ENCODE assay signal across 13 cellular contexts in the genomic region with DNA sequence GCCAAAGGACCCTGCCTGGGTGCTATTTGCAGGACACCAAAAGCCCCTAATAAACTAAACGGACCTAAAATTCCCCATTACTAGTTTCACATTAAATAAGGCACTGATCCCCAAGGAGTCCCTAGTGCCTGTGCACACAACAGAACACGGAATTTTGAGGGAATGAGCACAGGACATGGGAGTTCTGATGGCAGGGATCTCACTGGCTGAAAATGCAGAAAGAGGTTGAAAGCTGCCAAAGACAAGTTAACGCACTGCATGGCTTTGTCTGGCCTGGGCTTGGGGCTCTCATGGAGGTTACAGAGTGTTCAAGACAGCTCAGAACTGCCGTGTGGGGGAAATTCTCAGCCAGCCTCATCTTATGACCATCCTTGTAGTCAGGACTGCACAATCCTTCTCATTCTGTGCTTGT. TPM values are rescaled to one million over a fixed set of nuclear protein-coding genes. Genes with fewer than 3 reads are reported as not detected.
DNase-seq lines count a peak whose midpoint lies in the region; ATAC-seq and TF ChIP-seq lines count a peak whose summit lies in the region.
"Had no signal": no experiment of that assay in that cellular context is flagged by ENCODE, and none has a peak within 500 bp of the region (broad histone marks: within the 10 kb centered on the region; RNA-seq: fewer than 3 reads in every experiment).

No MANE protein-coding gene starts in this region.

- no peaks in the 10 kb centered on the region for H3K36me3 ChIP-seq in Loucy (ENCODE audit: insufficient read depth, low read length)
- no peaks in the 10 kb centered on the region for H3K36me3 ChIP-seq in PC-3 (ENCODE audit: low read depth, low read length)
- no peaks in the 10 kb centered on the region for H3K36me3 ChIP-seq in esophagus squamous epithelium
- H3K36me3 ChIP-seq: neutrophil, tibial nerve had no signal

- no peak for TF ChIP-seq POLR2A in esophagus squamous epithelium (IDR thresholded peaks at IDR 0.05)

- H3K4me1 Mint-ChIP-seq in endothelial cell (ENCODE audit: unreplicated experiment): peaks cover 14% of the 10 kb centered on the region

- H3K9ac ChIP-seq in Loucy (ENCODE audit: low read depth, low read length, poor library complexity, severe bottlenecking) (no peak overlapping the region), PC-3 (ENCODE audit: low read length) (no peak overlapping the region)

- ATAC-seq in GM19397 (IDR thresholded peaks at IDR 0.05; ENCODE audit: unreplicated experiment) (peak; percentile 43), HG02884 (IDR thresholded peaks at IDR 0.05; ENCODE audit: unreplicated experiment) (peak; percentile 51), PC-3 (no peak)

- CTCF ChIA-PET in PC-3 (lab: Charles Lee): no interaction called here

- TF ChIP-seq CTCF in GM12865 (IDR thresholded peaks at IDR 0.05; ENCODE audit: insufficient read depth, low read depth, low read length, missing control alignments) (no peak), Loucy (conservative IDR thresholded peaks at IDR 0.05; ENCODE audit: low read length) (no peak), endothelial cell (IDR thresholded peaks at IDR 0.05; ENCODE audit: unreplicated experiment) (no peak), PC-3 (conservative IDR thresholded peaks at IDR 0.05; ENCODE audit: low read depth, low read length) (no peak), esophagus squamous epithelium (IDR thresholded peaks at IDR 0.05) (no peak)

- 0 out of 2 replicates have a peak overlapping the region, but pooled peaks have one; percentile 14 for H2AFZ ChIP-seq in Loucy (ENCODE audit: low read length)
- no peak overlapping the region for H2AFZ ChIP-seq in PC-3 (ENCODE audit: low read length)

- BruUV-seq in PC-3 (replicated peaks; lab: Mats Ljungman, UMichigan): no TSS peak

- no peaks in the 10 kb centered on the region for H3K9me3 Mint-ChIP-seq in endothelial cell (ENCODE audit: unreplicated experiment)

- H3K4me1 ChIP-seq in Loucy (ENCODE audit: insufficient read depth, low read length, poor library complexity, severe bottlenecking) (no peaks in the 10 kb centered on the region), PC-3 (ENCODE audit: insufficient read depth, low read length) (no peaks in the 10 kb centered on the region), esophagus squamous epithelium (peaks cover 0 to 11% (median 0%) of the 10 kb centered on the region in 3 donors)

- H3K9me3 ChIP-seq in Loucy (ENCODE audit: insufficient read depth, low read depth, low read length): no peaks in the 10 kb centered on the region
- H3K9me3 ChIP-seq in PC-3 (ENCODE audit: low read length): no peaks in the 10 kb centered on the region
- H3K9me3 ChIP-seq in esophagus squamous epithelium: no peaks in the 10 kb centered on the region
- H3K9me3 ChIP-seq: neutrophil, tibial nerve had no signal

- WGBS in esophagus squamous epithelium, 2 donors: 79 to 84% methylated on average over 4 of the region's 4 CpGs

- no peaks in the 10 kb centered on the region for H4K20me1 ChIP-seq in Loucy (ENCODE audit: insufficient read depth, low read length, poor library complexity, severe bottlenecking)
- no peaks in the 10 kb centered on the region for H4K20me1 ChIP-seq in PC-3 (ENCODE audit: low read length)

- H3K27ac Mint-ChIP-seq in endothelial cell (ENCODE audit: unreplicated experiment): no peak overlapping the region

- intact Hi-C loops in PC-3 (cut with micrococcal nuclease) (no loop called here), esophagus squamous epithelium (cut with DNase I) (no loop called here)

- H3K27me3 ChIP-seq in Loucy (ENCODE audit: insufficient read depth, low read length, poor library complexity, severe bottlenecking): no peaks in the 10 kb centered on the region
- H3K27me3 ChIP-seq in PC-3 (ENCODE audit: low read length): no peaks in the 10 kb centered on the region
- H3K27me3 ChIP-seq in esophagus squamous epithelium: no peaks in the 10 kb centered on the region
- H3K27me3 ChIP-seq: neutrophil, tibial nerve had no signal

- POLR2A ChIA-PET in PC-3 (lab: Charles Lee; ENCODE audit: unreplicated experiment): no interaction called here

- DNase-seq in GM12865 (ENCODE audit: low read depth): peak; percentile 67
- no peak for DNase-seq in activated effector memory CD4-positive, alpha-beta T cell treated with Interleukin-2 at 50 U/mL for 16 hours
- DNase-seq in endothelial cell (ENCODE audit: low spot score): no peak
- no peak for DNase-seq in PC-3
- no peak for DNase-seq in esophagus squamous epithelium (lab: John Stamatoyannopoulos, UW)
- DNase-seq: NCI-H510A; stimulated activated CD4-positive, alpha-beta T cell treated with anti-CD3 and anti-CD28 coated beads, Interleukin-1b, Interleukin-23, amount 100 ng/mL, for 48 hours had no signal

- no peaks in the 10 kb centered on the region for H3K36me3 Mint-ChIP-seq in endothelial cell (ENCODE audit: low read depth, unreplicated experiment)
- H3K36me3 Mint-ChIP-seq: brain had no signal

- H3F3A ChIP-seq in Loucy (ENCODE audit: low read depth) (no peaks in the 10 kb centered on the region), PC-3 (ENCODE audit: low read length, unreplicated experiment) (no peaks in the 10 kb centered on the region)

- H3K4me2 ChIP-seq in Loucy (ENCODE audit: low read depth, low read length, poor library complexity, severe bottlenecking) (no peak overlapping the region), PC-3 (ENCODE audit: low read length) (no peak overlapping the region)

- H3K27ac ChIP-seq in PC-3 (ENCODE audit: low read length) (no peak overlapping the region), esophagus squamous epithelium (no peak overlapping the region)
- H3K27ac ChIP-seq: neutrophil, tibial nerve had no signal

- H3K27me3 Mint-ChIP-seq in endothelial cell (ENCODE audit: unreplicated experiment): no peaks in the 10 kb centered on the region
- H3K27me3 Mint-ChIP-seq: brain had no signal

- H3K4me3 Mint-ChIP-seq in endothelial cell (ENCODE audit: unreplicated experiment): no peak overlapping the region
- H3K4me3 Mint-ChIP-seq: brain had no signal

- no peaks in the 10 kb centered on the region for H3K9me2 ChIP-seq in Loucy (replicated peaks; ENCODE audit: low read depth, low read length)
- H3K9me2 ChIP-seq in PC-3 (replicated peaks; ENCODE audit: low read length): no peaks in the 10 kb centered on the region

- H3K79me2 ChIP-seq in Loucy (ENCODE audit: insufficient read depth, low read length) (no peaks in the 10 kb centered on the region), PC-3 (ENCODE audit: low read length) (no peaks in the 10 kb centered on the region)

- H3K4me3 ChIP-seq in GM12865 (ENCODE audit: low read depth, low read length) (peak overlapping the region; percentile 15), Loucy (ENCODE audit: low read length, poor library complexity, severe bottlenecking) (no peak overlapping the region), PC-3 (ENCODE audit: low read length) (no peak overlapping the region), esophagus squamous epithelium (no peak overlapping the region)
- H3K4me3 ChIP-seq: tibial nerve had no signal

RNA-seq across cellular contexts. Expression of gene ATP1B1, which starts 15.6 kb away (rescaled TPM):
- total RNA-seq in endothelial cell (ENCODE audit: unreplicated experiment) (6.0 TPM), PC-3 (2014; rRNA removed) (68.7 and 76.6 TPM in 2 replicates), esophagus squamous epithelium (100 to 1,000 TPM in 2 of 4 donors, 10 to 100 TPM in 2; 87.0 to 222 (median 153) TPM)
